In the genomic region with DNA sequence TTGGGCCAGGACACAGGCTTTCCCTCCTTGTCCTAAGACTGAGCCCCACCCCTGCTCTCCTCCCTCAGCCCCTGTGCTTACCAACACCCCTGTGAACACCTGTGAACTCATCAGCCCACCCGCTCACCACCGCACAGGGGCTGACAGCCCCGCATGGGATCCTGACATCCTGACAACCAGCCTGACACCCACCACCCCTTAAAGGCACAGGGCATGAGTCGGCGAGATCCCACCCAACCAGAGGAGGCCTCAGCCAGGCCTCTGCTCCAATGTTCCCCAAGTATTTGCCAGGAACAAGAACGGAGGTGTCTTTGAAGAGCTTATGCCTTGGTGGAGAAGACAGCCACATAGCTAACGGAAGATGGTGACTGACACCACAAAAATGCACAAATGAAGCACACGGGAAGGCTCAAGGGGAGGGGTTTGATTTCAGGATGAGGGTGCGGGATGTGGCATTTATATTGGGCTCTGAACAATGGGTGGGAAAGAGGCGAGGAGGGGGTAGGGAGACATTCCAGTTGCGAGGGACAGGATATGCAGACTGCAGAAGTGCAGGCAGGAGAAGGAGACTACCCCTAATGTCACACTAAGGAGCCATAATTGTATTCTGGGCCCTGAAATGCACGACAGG, we compare ENCODE assay signal across 21 cellular contexts. TPM values are rescaled to one million over a fixed set of nuclear protein-coding genes. Genes with fewer than 3 reads are reported as not detected.
DNase-seq lines count a peak whose midpoint lies in the region; ATAC-seq and TF ChIP-seq lines count a peak whose summit lies in the region.
"Had no signal": no experiment of that assay in that cellular context is flagged by ENCODE, and none has a peak within 500 bp of the region (broad histone marks: within the 10 kb centered on the region; RNA-seq: fewer than 3 reads in every experiment).

No MANE protein-coding gene starts in this region.

- POLR2A ChIA-PET in CD4-positive, alpha-beta memory T cell (lab: Charles Lee; ENCODE audit: partially characterized antibody), result no interaction called here

- peaks cover 76% of the 10 kb centered on the region for H3K79me2 ChIP-seq in parathyroid adenoma

- CTCF ChIA-PET in CD4-positive, alpha-beta memory T cell (lab: Charles Lee; ENCODE audit: partially characterized antibody), result interaction anchor here (1.6 to 2.1 kb wide), 2 partner anchors 11 to 16 kb away, joined by 4 read pairs; partner anchors contain the start of gene RAB11FIP5

- peak overlapping the region; percentile 61 for H3K4me2 ChIP-seq in parathyroid adenoma (ENCODE audit: low read length)
- H3K4me2 ChIP-seq: KMS-11 had no signal

- intact Hi-C loops in CD4-positive, alpha-beta memory T cell (cut with micrococcal nuclease), result no loop called here
- intact Hi-C loops in vagina (cut with DNase I), result no loop called here

- ATAC-seq in effector memory CD8-positive, alpha-beta T cell (replicated peaks), result no peak
- ATAC-seq in HG03521 (IDR thresholded peaks at IDR 0.05; ENCODE audit: unreplicated experiment), result no peak
- ATAC-seq: activated CD4-positive, alpha-beta T cell treated with anti-CD3 and anti-CD28 coated beads for 36 hours had no signal

- TF ChIP-seq CTCF in parathyroid adenoma (IDR thresholded peaks at IDR 0.05), result no peak
- no peak for TF ChIP-seq CTCF in vagina (IDR thresholded peaks at IDR 0.05)

- DNase-seq in CD4-positive, alpha-beta memory T cell, result no peak
- DNase-seq in HT1080 (ENCODE audit: low read depth), result peak; percentile 86
- DNase-seq in effector memory CD8-positive, alpha-beta T cell, result no peak
- no peak for DNase-seq in NCI-H748 (lab: John Stamatoyannopoulos, UW; ENCODE audit: unreplicated experiment)
- DNase-seq in hepatic stellate cell (ENCODE audit: low spot score), result no peak
- DNase-seq in vagina (ENCODE audit: extremely low spot score in 2 of 2), result no peak
- DNase-seq: activated CD4-positive, alpha-beta T cell treated with anti-CD3 and anti-CD28 coated beads for 36 hours; CD4-positive, alpha-beta T cell; central memory CD4-positive, alpha-beta T cell; DMS153; foreskin fibroblast; NCI-H187; NCI-H69; SW 1271; uterus had no signal

- no peak overlapping the region for H2AFZ ChIP-seq in parathyroid adenoma

- no peaks in the 10 kb centered on the region for H3K27me3 Mint-ChIP-seq in CD4-positive, alpha-beta memory T cell
- H3K27me3 Mint-ChIP-seq in effector memory CD8-positive, alpha-beta T cell, result no peaks in the 10 kb centered on the region
- H3K27me3 Mint-ChIP-seq: activated CD4-positive, alpha-beta T cell treated with anti-CD3 and anti-CD28 coated beads for 36 hours; activated naive CD4-positive, alpha-beta T cell treated with anti-CD3 and anti-CD28 coated beads, Interleukin-2, amount 50 U/mL, for 24 hours; CD4-positive, alpha-beta T cell had no signal

- H3K36me3 Mint-ChIP-seq in CD4-positive, alpha-beta memory T cell, result no peaks in the 10 kb centered on the region
- peaks cover 6% of the 10 kb centered on the region for H3K36me3 Mint-ChIP-seq in effector memory CD8-positive, alpha-beta T cell (ENCODE audit: insufficient read depth)
- H3K36me3 Mint-ChIP-seq: activated naive CD4-positive, alpha-beta T cell treated with anti-CD3 and anti-CD28 coated beads, Interleukin-2, amount 50 U/mL, for 24 hours had no signal

- peak overlapping the region in 4 of 7 donors; percentile 50 to 78 (median 67) for H3K27ac Mint-ChIP-seq in CD4-positive, alpha-beta memory T cell
- peak overlapping the region; percentile 12 to 39 for H3K27ac Mint-ChIP-seq in effector memory CD8-positive, alpha-beta T cell
- H3K27ac Mint-ChIP-seq: activated CD4-positive, alpha-beta T cell treated with anti-CD3 and anti-CD28 coated beads for 36 hours; activated naive CD4-positive, alpha-beta T cell treated with anti-CD3 and anti-CD28 coated beads, Interleukin-2, amount 50 U/mL, for 24 hours; CD4-positive, alpha-beta T cell; nephron had no signal

- peaks cover 16 to 42% (median 30%) of the 10 kb centered on the region in 4 donors for H3K4me1 Mint-ChIP-seq in CD4-positive, alpha-beta memory T cell
- H3K4me1 Mint-ChIP-seq in effector memory CD8-positive, alpha-beta T cell (ENCODE audit: low read depth in 2 of 2), result peaks cover 11 to 48% of the 10 kb centered on the region in 2 donors
- H3K4me1 Mint-ChIP-seq: activated naive CD4-positive, alpha-beta T cell treated with anti-CD3 and anti-CD28 coated beads, Interleukin-2, amount 50 U/mL, for 24 hours; nephron had no signal

- no peaks in the 10 kb centered on the region for H3K36me3 ChIP-seq in CD4-positive, alpha-beta memory T cell (ENCODE audit: insufficient read depth, low read length)
- no peaks in the 10 kb centered on the region for H3K36me3 ChIP-seq in parathyroid adenoma (ENCODE audit: control insufficient read depth, insufficient read depth, low read length)
- no peaks in the 10 kb centered on the region for H3K36me3 ChIP-seq in vagina
- H3K36me3 ChIP-seq: HAP-1, uterus had no signal

- H3K9me3 ChIP-seq in CD4-positive, alpha-beta memory T cell (ENCODE audit: control insufficient read depth in 1 of 2, low read length in 2 of 2), result no peaks in the 10 kb centered on the region
- H3K9me3 ChIP-seq in parathyroid adenoma (ENCODE audit: control insufficient read depth, low read length), result no peaks in the 10 kb centered on the region
- no peaks in the 10 kb centered on the region for H3K9me3 ChIP-seq in vagina
- H3K9me3 ChIP-seq: HAP-1, uterus had no signal

- no peak overlapping the region for H3K4me3 Mint-ChIP-seq in CD4-positive, alpha-beta memory T cell
- no peak overlapping the region for H3K4me3 Mint-ChIP-seq in effector memory CD8-positive, alpha-beta T cell
- H3K4me3 Mint-ChIP-seq: activated CD4-positive, alpha-beta T cell treated with anti-CD3 and anti-CD28 coated beads for 36 hours; activated naive CD4-positive, alpha-beta T cell treated with anti-CD3 and anti-CD28 coated beads, Interleukin-2, amount 50 U/mL, for 24 hours; CD4-positive, alpha-beta T cell; nephron had no signal

- TF ChIP-seq POLR2A in vagina (IDR thresholded peaks at IDR 0.05), result no peak

- no peak overlapping the region for H3K27ac ChIP-seq in CD4-positive, alpha-beta memory T cell (ENCODE audit: low read depth, low read length)
- H3K27ac ChIP-seq in parathyroid adenoma (peak overlapping the region; percentile 91), vagina (no peak overlapping the region)
- H3K27ac ChIP-seq: KMS-11, uterus had no signal

- no peaks in the 10 kb centered on the region for H3K27me3 ChIP-seq in CD4-positive, alpha-beta memory T cell (ENCODE audit: insufficient read depth, low read length)
- H3K27me3 ChIP-seq in parathyroid adenoma (ENCODE audit: control insufficient read depth, insufficient read depth, low read length) (no peaks in the 10 kb centered on the region), vagina (no peaks in the 10 kb centered on the region)
- H3K27me3 ChIP-seq: uterus had no signal

- peaks cover 15% of the 10 kb centered on the region for H3K4me1 ChIP-seq in CD4-positive, alpha-beta memory T cell (ENCODE audit: insufficient read depth, low read length)
- H3K4me1 ChIP-seq in parathyroid adenoma, result peaks cover 94% of the 10 kb centered on the region
- H3K4me1 ChIP-seq in vagina, result peaks cover 46% of the 10 kb centered on the region
- H3K4me1 ChIP-seq: HAP-1, uterus had no signal

- H3K9ac ChIP-seq in parathyroid adenoma, result no peak overlapping the region
- H3K9ac ChIP-seq: KMS-11 had no signal

- no peak overlapping the region for H3K4me3 ChIP-seq in CD4-positive, alpha-beta memory T cell (ENCODE audit: low read length in 2 of 2)
- H3K4me3 ChIP-seq in parathyroid adenoma (ENCODE audit: low read depth, low read length) (no peak overlapping the region), vagina (no peak overlapping the region)
- H3K4me3 ChIP-seq: HAP-1, uterus had no signal

- H3K9me3 Mint-ChIP-seq in CD4-positive, alpha-beta memory T cell, result no peaks in the 10 kb centered on the region
- H3K9me3 Mint-ChIP-seq in effector memory CD8-positive, alpha-beta T cell, result no peaks in the 10 kb centered on the region
- H3K9me3 Mint-ChIP-seq: activated naive CD4-positive, alpha-beta T cell treated with anti-CD3 and anti-CD28 coated beads, Interleukin-2, amount 50 U/mL, for 24 hours; CD4-positive, alpha-beta T cell; nephron had no signal

RNA-seq across cellular contexts. Expression of gene RAB11FIP5, which starts 11.0 kb away (rescaled TPM):
- total RNA-seq in CD4-positive, alpha-beta memory T cell, result 10 to 100 TPM; 10.9 to 12.8 TPM
- 10 to 100 TPM in 1 of 2 donors, 1 to 10 TPM in 1; 6.4 to 11.6 TPM for polyA plus RNA-seq in CD4-positive, alpha-beta memory T cell
- 34.5 and 35.5 TPM in 2 replicates for total RNA-seq in HT1080 (2014; rRNA removed; shearing (Covaris generic))
- polyA plus RNA-seq in HT1080 (2015; cell fraction: cytosol; rRNA removed), result 37.1 and 40.4 TPM in 2 replicates
- polyA plus RNA-seq in HT1080 (2015; cell fraction: nucleus; rRNA removed), result 39.6 and 43.2 TPM in 2 replicates
- 33.1 TPM for total RNA-seq in vagina

RNA-seq across cellular contexts. Expression of gene SFXN5, which starts 30.2 kb away (rescaled TPM):
- 10 to 100 TPM in 1 of 2 experiments, 1 to 10 TPM in 1; 6.5 to 10.0 TPM for total RNA-seq in CD4-positive, alpha-beta memory T cell
- 1 to 10 TPM in 1 of 2 donors, under 1 TPM in 1; 0.95 to 1.7 TPM for polyA plus RNA-seq in CD4-positive, alpha-beta memory T cell
- 10.8 and 13.8 TPM in 2 replicates for total RNA-seq in HT1080 (2014; rRNA removed; shearing (Covaris generic))
- polyA plus RNA-seq in HT1080 (2015; cell fraction: cytosol; rRNA removed), result 2.8 and 4.8 TPM in 2 replicates
- polyA plus RNA-seq in HT1080 (2015; cell fraction: nucleus; rRNA removed), result 12.0 and 13.5 TPM in 2 replicates
- total RNA-seq in vagina, result 9.8 TPM
